Comparison of ENCODE assay signal across 19 cellular contexts in the genomic region with DNA sequence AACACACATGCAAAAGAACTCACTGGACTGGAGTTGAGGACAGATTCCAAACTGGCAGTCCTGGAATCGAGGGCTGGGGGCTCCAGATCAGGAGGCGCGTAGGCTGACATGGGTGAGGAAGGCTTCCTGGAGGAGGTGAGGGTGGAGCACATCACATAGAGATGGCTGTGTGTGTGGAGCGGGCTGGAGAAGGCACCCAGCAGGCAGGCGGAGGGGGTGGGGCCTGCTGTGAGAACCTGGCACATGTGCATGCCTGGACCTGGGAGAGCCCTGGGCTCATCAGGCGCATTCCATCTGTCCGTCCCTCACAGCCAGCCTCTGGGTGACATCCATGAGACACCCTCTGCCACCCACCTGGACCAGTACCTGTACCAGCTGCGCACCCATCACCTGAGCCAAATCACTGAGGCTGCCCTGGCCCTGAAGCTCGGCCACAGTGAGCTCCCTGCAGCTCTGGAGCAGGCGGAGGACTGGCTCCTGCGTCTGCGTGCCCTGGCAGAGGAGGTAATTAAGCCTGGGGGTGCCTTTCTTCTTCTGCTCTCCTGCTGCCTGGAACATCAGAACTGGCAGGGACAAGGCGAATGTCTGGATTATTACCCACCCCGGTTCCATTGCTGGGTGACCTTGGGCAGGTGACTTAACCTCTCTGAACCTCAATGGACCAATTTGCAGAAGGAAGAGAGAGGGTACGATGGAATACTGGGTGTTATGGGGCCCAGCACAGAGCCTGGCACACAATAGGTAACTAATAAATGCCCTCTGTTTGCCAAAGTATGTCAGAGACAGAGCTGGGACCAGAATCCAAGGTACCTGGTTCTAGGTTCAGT.
DNase-seq lines count a peak whose midpoint lies in the region; ATAC-seq, FAIRE-seq and TF ChIP-seq lines count a peak whose summit lies in the region.
"Had no signal": no experiment of that assay in that cellular context is flagged by ENCODE, and none has a peak within 500 bp of the region (broad histone marks: within the 10 kb centered on the region; RNA-seq: fewer than 3 reads in every experiment).

No MANE protein-coding gene starts in this region.

- H4K20me1 ChIP-seq in K562 (replicated peaks; ENCODE audit: control insufficient read depth, insufficient read depth, low read length) (no peaks in the 10 kb centered on the region), HepG2 (ENCODE audit: insufficient read depth, low read length) (no peaks in the 10 kb centered on the region)

- H3K9me1 ChIP-seq in K562 (ENCODE audit: control insufficient read depth, insufficient read depth, low read length), result no peaks in the 10 kb centered on the region

- no peaks in the 10 kb centered on the region for H3K27me3 Mint-ChIP-seq in progenitor cell of endocrine pancreas
- no peaks in the 10 kb centered on the region for H3K27me3 Mint-ChIP-seq in stimulated activated naive CD8-positive, alpha-beta T cell treated with anti-CD3 and anti-CD28 coated beads, Interleukin-15, amount 100 ng/mL, for 72 hours

- 28% methylated on average over 15 of the region's 15 CpGs for WGBS in K562 (ENCODE audit: insufficient coverage, low coverage, missing lambda C conversion rate)
- 78% methylated on average over 15 of the region's 15 CpGs for WGBS in HepG2 (ENCODE audit: low lambda C conversion rate)

- H3K36me3 ChIP-seq in cardiac muscle cell, result no peaks in the 10 kb centered on the region
- no peaks in the 10 kb centered on the region for H3K36me3 ChIP-seq in K562 (ENCODE audit: control insufficient read depth, insufficient read depth, low read length)
- H3K36me3 ChIP-seq in HepG2 (replicated peaks in 1 of 2; ENCODE audit: control insufficient read depth in 1 of 2, insufficient read depth in 2 of 2, low read length in 2 of 2), result no peaks in the 10 kb centered on the region

- H3K27me3 ChIP-seq in cardiac muscle cell (no peaks in the 10 kb centered on the region), K562 (ENCODE audit: control insufficient read depth in 2 of 2, insufficient read depth in 2 of 2, low read length in 2 of 2) (peaks cover 0 to 18% of the 10 kb centered on the region in 2 experiments; a peak in 2 of 5 replicates), HepG2 (ENCODE audit: control insufficient read depth in 1 of 2, insufficient read depth in 2 of 2, low read length in 2 of 2) (peaks cover 0 to 10% of the 10 kb centered on the region in 2 experiments; a peak in 2 of 5 replicates)

- no peak overlapping the region for H2AFZ ChIP-seq in K562 (ENCODE audit: low read depth, low read length)
- no peak overlapping the region for H2AFZ ChIP-seq in HepG2 (ENCODE audit: low read length)

- H3K4me3 Mint-ChIP-seq in progenitor cell of endocrine pancreas (ENCODE audit: low read depth), result no peak overlapping the region
- H3K4me3 Mint-ChIP-seq in stimulated activated naive CD8-positive, alpha-beta T cell treated with anti-CD3 and anti-CD28 coated beads, Interleukin-15, amount 100 ng/mL, for 72 hours, result no peak overlapping the region
- H3K4me3 Mint-ChIP-seq: CD14-positive monocyte had no signal

- BruUV-seq in K562 (replicated peaks; lab: Mats Ljungman, UMichigan), result no TSS peak
- BruUV-seq in HepG2 (replicated peaks; lab: Mats Ljungman, UMichigan), result no TSS peak

- peaks cover 16% of the 10 kb centered on the region for H3K4me1 Mint-ChIP-seq in progenitor cell of endocrine pancreas (ENCODE audit: low read depth)
- no peaks in the 10 kb centered on the region for H3K4me1 Mint-ChIP-seq in stimulated activated naive CD8-positive, alpha-beta T cell treated with anti-CD3 and anti-CD28 coated beads, Interleukin-15, amount 100 ng/mL, for 72 hours
- H3K4me1 Mint-ChIP-seq: CD14-positive monocyte had no signal

- intact Hi-C loops in cardiac septum (cut with DNase I), result no loop called here
- intact Hi-C loops in K562 (cut with micrococcal nuclease), result no loop called here
- intact Hi-C loops in HepG2 (cut with micrococcal nuclease; ENCODE audit: unreplicated experiment), result no loop called here

- TF ChIP-seq EP300 in K562 (IDR thresholded peaks at IDR 0.05; ENCODE audit: low read length), result no peak
- TF ChIP-seq EP300 in HepG2 (IDR thresholded peaks at IDR 0.05; ENCODE audit: low read depth in 2 of 2, low read length in 2 of 2), result no peak
- no peak for TF ChIP-seq EP300 in HepG2 (CRISPR knock-in tag; IDR thresholded peaks at IDR 0.05; ENCODE audit: borderline replicate concordance)

- H3K4me2 ChIP-seq in K562 (ENCODE audit: insufficient read depth, low read length) (no peak overlapping the region), HepG2 (ENCODE audit: low read depth, low read length) (no peak overlapping the region)

- H3K79me2 ChIP-seq in K562 (ENCODE audit: control insufficient read depth, insufficient read depth, low read length) (no peaks in the 10 kb centered on the region), HepG2 (ENCODE audit: insufficient read depth, low read length) (no peaks in the 10 kb centered on the region)

- CTCF ChIA-PET in K562 (lab: Yijun Ruan, JAX; ENCODE audit: low intra/inter-chr PET ratio) (no interaction called here), HepG2 (lab: Yijun Ruan, JAX; ENCODE audit: low intra/inter-chr PET ratio, low total read pairs) (no interaction called here)

- H3K9me3 ChIP-seq in cardiac muscle cell (ENCODE audit: low read depth) (no peaks in the 10 kb centered on the region), K562 (replicated peaks; ENCODE audit: control insufficient read depth, insufficient read depth, low read depth, low read length) (no peaks in the 10 kb centered on the region), HepG2 (ENCODE audit: low read length) (no peaks in the 10 kb centered on the region)

- in situ Hi-C loops in K562 (cut with MboI) (no loop called here), HepG2 (cut with HindIII; ENCODE audit: extremely low pct_ligation_motif_present, low pct_unique_long_range_greater_than_20kb) (no loop called here)

- no peak for TF ChIP-seq CTCF in cardiac muscle cell (IDR thresholded peaks at IDR 0.05; ENCODE audit: low read depth, low read length)
- no peak for TF ChIP-seq CTCF in K562 (IDR thresholded peaks at IDR 0.05 in 2 of 3, conservative IDR thresholded peaks at IDR 0.05 in 1 of 3; ENCODE audit: insufficient read depth in 2 of 3, low read depth in 1 of 3, low read length in 3 of 3)
- TF ChIP-seq CTCF in HepG2 (CRISPR knock-in tag; IDR thresholded peaks at IDR 0.05), result no peak
- TF ChIP-seq CTCF in progenitor cell of endocrine pancreas (IDR thresholded peaks at IDR 0.05; ENCODE audit: unreplicated experiment), result no peak

- peak overlapping the region; percentile 92 for H3K27ac Mint-ChIP-seq in progenitor cell of endocrine pancreas
- H3K27ac Mint-ChIP-seq in stimulated activated naive CD8-positive, alpha-beta T cell treated with anti-CD3 and anti-CD28 coated beads, Interleukin-15, amount 100 ng/mL, for 72 hours, result no peak overlapping the region

- no peak for ATAC-seq in K562
- ATAC-seq in HepG2, result no peak
- no peak for ATAC-seq in stimulated activated naive CD8-positive, alpha-beta T cell treated with anti-CD3 and anti-CD28 coated beads, Interleukin-15, amount 100 ng/mL, for 72 hours
- ATAC-seq: GM12878 had no signal

- no peak overlapping the region for H3K9ac ChIP-seq in K562 (ENCODE audit: insufficient read depth in 1 of 2, low read depth in 2 of 2, low read length in 2 of 2)
- H3K9ac ChIP-seq in HepG2 (ENCODE audit: insufficient read depth, low read depth, low read length), result no peak overlapping the region

- no peaks in the 10 kb centered on the region for H3K36me3 Mint-ChIP-seq in progenitor cell of endocrine pancreas (ENCODE audit: insufficient read depth)

- TF ChIP-seq POLR2A in K562 (conservative IDR thresholded peaks at IDR 0.05) (no peak), HepG2 (IDR thresholded peaks at IDR 0.05; ENCODE audit: insufficient read depth in 1 of 2, low read depth in 2 of 2, low read length in 2 of 2) (no peak)

- FAIRE-seq in K562 (lab: Jason Lieb, UNC), result no peak
- no peak for FAIRE-seq in HepG2 (lab: Jason Lieb, UNC)
- FAIRE-seq: A204.1, GM12878 had no signal

- no peak for DNase-seq in cardiac muscle cell (ENCODE audit: low read depth in 1 of 2, low spot score in 1 of 2)
- DNase-seq in cardiac septum (ENCODE audit: low spot score), result no peak
- no peak for DNase-seq in K562 (ENCODE audit: extremely low read depth in 1 of 4, low spot score in 3 of 4)
- no peak for DNase-seq in HepG2 (ENCODE audit: low spot score)
- DNase-seq in progenitor cell of endocrine pancreas (ENCODE audit: low spot score, unreplicated experiment), result no peak
- DNase-seq in stimulated activated naive CD8-positive, alpha-beta T cell treated with anti-CD3 and anti-CD28 coated beads, Interleukin-15, amount 100 ng/mL, for 72 hours, result no peak
- no peak for DNase-seq in MV-4-11 (lab: John Stamatoyannopoulos, UW)
- no peak for DNase-seq in NCI-H2196 treated with DMSO at 0.1 percent for 48 hours (lab: John Stamatoyannopoulos, UW; ENCODE audit: unreplicated experiment)
- DNase-seq: Calu3, HCEC 1CT, KBM-7, NCI-H1092, NCI-H187, NCI-H524 treated with DMSO at 0.1 percent for 48 hours, OCI-M1 had no signal

- H3K9me3 Mint-ChIP-seq in progenitor cell of endocrine pancreas (ENCODE audit: low read depth), result no peaks in the 10 kb centered on the region
- no peaks in the 10 kb centered on the region for H3K9me3 Mint-ChIP-seq in stimulated activated naive CD8-positive, alpha-beta T cell treated with anti-CD3 and anti-CD28 coated beads, Interleukin-15, amount 100 ng/mL, for 72 hours

- POLR2A ChIA-PET in K562 (lab: Yijun Ruan, JAX) (interaction anchor here (1.0 kb wide), 1 partner anchor 13 kb away, joined by 4 read pairs; no protein-coding TSS in a partner anchor), HepG2 (lab: Yijun Ruan, JAX) (no interaction called here)

- peak overlapping the region; percentile 10 for H3K27ac ChIP-seq in cardiac muscle cell
- no peak overlapping the region for H3K27ac ChIP-seq in K562 (ENCODE audit: extremely low read depth, low read depth, low read length)
- no peak overlapping the region for H3K27ac ChIP-seq in HepG2 (ENCODE audit: extremely low read length, insufficient read depth, low read length)
- H3K27ac ChIP-seq: RWPE1 had no signal

- H3K4me1 ChIP-seq in cardiac muscle cell (ENCODE audit: low read depth), result no peaks in the 10 kb centered on the region
- H3K4me1 ChIP-seq in K562 (replicated peaks in 1 of 2; ENCODE audit: control insufficient read depth in 2 of 2, insufficient read depth in 2 of 2, low read length in 2 of 2), result peaks cover 0 to 3% of the 10 kb centered on the region in 2 experiments; a peak in 1 of 5 replicates
- H3K4me1 ChIP-seq in HepG2 (ENCODE audit: insufficient read depth, low read length), result peaks cover 48% of the 10 kb centered on the region

- TF ChIP-seq RAD21 in K562 (CRISPR knock-in tag; conservative IDR thresholded peaks at IDR 0.05 in 1 of 2, IDR thresholded peaks at IDR 0.05 in 1 of 2), result no peak
- no peak for TF ChIP-seq RAD21 in HepG2 (CRISPR knock-in tag; IDR thresholded peaks at IDR 0.05)

- H3K4me3 ChIP-seq in cardiac muscle cell (no peak overlapping the region), K562 (no peak overlapping the region), HepG2 (replicated peaks in 1 of 3; ENCODE audit: insufficient read depth in 1 of 3, low read depth in 2 of 3, low read length in 3 of 3) (no peak overlapping the region)
- H3K4me3 ChIP-seq: GM12878 had no signal
